8 cellular contexts compared by ENCODE assay signal in genomic region chrX:130109429-130110378, GRCh38. TPM values are rescaled to one million over a fixed set of nuclear protein-coding genes. Genes with fewer than 3 reads are reported as not detected.
A peak's percentile ranks its signal among the peaks of the same experiment; 100 is the strongest.
DNase-seq lines count a peak whose midpoint lies in the region; ATAC-seq, FAIRE-seq and TF ChIP-seq lines count a peak whose summit lies in the region.

No MANE protein-coding gene starts in this region.

- DNase-seq in stimulated activated CD4-positive, alpha-beta T cell treated with anti-CD3 and anti-CD28 coated beads, Interleukin-15, amount 100 ng/mL, for 24 hours = peak; percentile 25
- DNase-seq in stimulated activated CD4-positive, alpha-beta T cell treated with anti-CD3 and anti-CD28 coated beads, Interleukin-4, amount 100 ng/mL, for 1 hour = no peak
- DNase-seq in NB4 (ENCODE audit: low read depth) (peak; percentile 39), bronchial epithelial cell (ENCODE audit: low read depth) (no peak), aorta (peak in 1 of 2 donors; percentile 79), cerebellum (ENCODE audit: low spot score) (no peak), NCI-H526 treated with DMSO at 0.1 percent for 48 hours (lab: John Stamatoyannopoulos, UW) (no peak)

- H3K36me3 ChIP-seq in bronchial epithelial cell (ENCODE audit: control insufficient read depth, insufficient read depth, low read length) (no peaks in the 10 kb centered on the region), mesodermal cell (ENCODE audit: control insufficient read depth, insufficient read depth, low read length) (no peaks in the 10 kb centered on the region), aorta (ENCODE audit: control insufficient read depth in 1 of 2, insufficient read depth in 2 of 2, low read length in 1 of 2) (no peaks in the 10 kb centered on the region)

- H3K4me1 ChIP-seq in mesodermal cell (ENCODE audit: control insufficient read depth, insufficient read depth, low read length, poor library complexity, severe bottlenecking) (peaks cover 3% of the 10 kb centered on the region), aorta (ENCODE audit: control insufficient read depth in 1 of 2, insufficient read depth in 2 of 2, low read length in 2 of 2) (no peaks in the 10 kb centered on the region)

- intact Hi-C loops in aorta (cut with DNase I) = no loop called here

- WGBS in mesodermal cell (ENCODE audit: insufficient coverage in 2 of 2), 2 experiments = 3 to 4% methylated on average over 17 to 27 of the region's 81 CpGs
- WGBS in aorta, 2 donors = 1 to 37% methylated on average over 74 to 81 of the region's 81 CpGs

- H3K27ac ChIP-seq in mesodermal cell (ENCODE audit: low read depth, low read length, severe bottlenecking) (no peak overlapping the region), aorta (ENCODE audit: low read depth in 1 of 2, low read length in 2 of 2) (peak overlapping the region in 1 of 2 donors; percentile 84)

- no peak for FAIRE-seq in bronchial epithelial cell (lab: Jason Lieb, UNC)

- ATAC-seq in aorta (ENCODE audit: low FRiP score) = peak; percentile 47

- H3K27me3 ChIP-seq in bronchial epithelial cell (ENCODE audit: control insufficient read depth, insufficient read depth, low read length) (no peaks in the 10 kb centered on the region), aorta (ENCODE audit: control insufficient read depth in 1 of 2, insufficient read depth in 2 of 2, low read length in 1 of 2) (no peaks in the 10 kb centered on the region)

- H3K4me3 ChIP-seq in NB4 (ENCODE audit: low read depth, low read length) = peak overlapping the region; percentile 69
- H3K4me3 ChIP-seq in bronchial epithelial cell (ENCODE audit: low read depth, low read length) = peak overlapping the region; percentile 60
- peak overlapping the region; percentile 48 for H3K4me3 ChIP-seq in mesodermal cell (ENCODE audit: extremely low read depth, insufficient read depth, low read length, poor library complexity, severe bottlenecking)
- peak overlapping the region; percentile 59 to 69 for H3K4me3 ChIP-seq in aorta (ENCODE audit: low read length in 2 of 2)

- H3K9me3 ChIP-seq in mesodermal cell (ENCODE audit: control insufficient read depth, low read length) (no peaks in the 10 kb centered on the region), aorta (ENCODE audit: control insufficient read depth, low read length) (no peaks in the 10 kb centered on the region)

- no peak for TF ChIP-seq CTCF in NB4 (IDR thresholded peaks at IDR 0.05; ENCODE audit: low read depth, low read length)
- no peak for TF ChIP-seq CTCF in bronchial epithelial cell (IDR thresholded peaks at IDR 0.05; ENCODE audit: insufficient read depth, low read length, severe bottlenecking)

- no peak for TF ChIP-seq POLR2A in NB4 (IDR thresholded peaks at IDR 0.05; ENCODE audit: extremely low read depth, insufficient read length)

RNA-seq across cellular contexts. Expression of gene ELF4, which starts 0.6 kb away (rescaled TPM):
- 9.0 and 11.5 TPM in 2 replicates for total RNA-seq in bronchial epithelial cell
- polyA plus RNA-seq in mesodermal cell (2013, experiment 1 of 2) = 13.0 TPM
- polyA plus RNA-seq in mesodermal cell (2013, experiment 2 of 2) = 10.7 TPM
- 10 to 100 TPM; 14.5 to 20.8 TPM for total RNA-seq in aorta
- 1 to 10 TPM; 3.6 to 4.5 TPM for polyA plus RNA-seq in aorta
- 0.54 TPM for total RNA-seq in cerebellum

RNA-seq across cellular contexts. Expression of gene AIFM1, which starts 55.9 kb away (rescaled TPM):
- total RNA-seq in bronchial epithelial cell (23.8 and 26.6 TPM in 2 replicates), aorta (10 to 100 TPM; 12.7 to 16.8 TPM), cerebellum (9.6 TPM)
- 39.8 TPM for polyA plus RNA-seq in mesodermal cell (2013, experiment 1 of 2)
- 36.7 TPM for polyA plus RNA-seq in mesodermal cell (2013, experiment 2 of 2)
- 10 to 100 TPM; 15.7 to 17.0 TPM for polyA plus RNA-seq in aorta

Comparison
In these comparisons a context has a peak if more than half of its experiments do, and no peak if none do; other contexts are left out.
1. DNase-seq: peak in stimulated activated CD4-positive, alpha-beta T cell treated with anti-CD3 and anti-CD28 coated beads, Interleukin-15, amount 100 ng/mL, for 24 hours (single experiment) and NB4 (single experiment); none in stimulated activated CD4-positive, alpha-beta T cell treated with anti-CD3 and anti-CD28 coated beads, Interleukin-4, amount 100 ng/mL, for 1 hour (single experiment), bronchial epithelial cell (single experiment), cerebellum (single experiment) and NCI-H526 treated with DMSO at 0.1 percent for 48 hours (single experiment).
2. Peak in every context shown above with its lines, with median percentiles within 50 percentile points of each other: H3K4me3 ChIP-seq.